In the genomic region with DNA sequence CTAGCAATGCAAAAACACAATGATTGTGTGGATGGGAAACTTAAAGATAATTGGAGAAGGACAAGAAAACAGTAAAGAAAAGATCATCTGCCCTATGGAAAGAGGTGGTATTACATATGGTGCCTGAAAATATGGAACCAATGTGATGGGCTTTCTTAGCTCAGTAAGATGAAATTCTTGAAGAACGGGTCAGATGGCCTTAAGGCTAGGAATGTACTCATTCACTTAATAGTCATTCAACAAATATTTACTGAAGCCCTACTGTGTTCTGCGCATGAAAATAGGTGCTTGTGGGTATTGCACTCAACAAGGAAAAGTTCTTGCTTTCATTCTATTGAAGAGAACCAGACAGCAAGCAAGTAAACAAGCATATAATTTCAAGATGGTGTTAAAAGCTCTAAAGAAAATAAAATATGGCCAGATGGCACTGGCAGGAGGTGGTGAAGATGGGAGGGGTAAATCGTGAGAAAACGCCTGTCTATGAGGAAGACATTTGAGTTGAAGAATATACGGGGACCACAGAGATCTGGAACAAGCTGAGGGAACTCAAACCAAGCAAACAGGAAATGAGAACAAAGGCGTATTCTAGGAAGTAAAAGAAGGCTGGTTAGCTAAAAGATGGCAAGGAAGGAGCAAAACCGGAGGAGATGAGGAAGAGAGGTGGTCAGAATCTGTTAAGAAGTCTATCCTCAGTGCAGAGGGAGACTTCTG, we compare ENCODE assay signal across 10 cellular contexts.
DNase-seq lines count a peak whose midpoint lies in the region; ATAC-seq and TF ChIP-seq lines count a peak whose summit lies in the region.
"Had no signal": no experiment of that assay in that cellular context is flagged by ENCODE, and none has a peak within 500 bp of the region (broad histone marks: within the 10 kb centered on the region; RNA-seq: fewer than 3 reads in every experiment).

No MANE protein-coding gene starts in this region.

- H3K27me3 Mint-ChIP-seq in activated CD4-positive, alpha-beta T cell treated with anti-CD3 and anti-CD28 coated beads for 36 hours, result no peaks in the 10 kb centered on the region
- H3K27me3 Mint-ChIP-seq in progenitor cell of endocrine pancreas, result no peaks in the 10 kb centered on the region

- no peak overlapping the region for H3K4me3 Mint-ChIP-seq in activated CD4-positive, alpha-beta T cell treated with anti-CD3 and anti-CD28 coated beads for 36 hours
- no peak overlapping the region for H3K4me3 Mint-ChIP-seq in progenitor cell of endocrine pancreas (ENCODE audit: low read depth)

- no peak for DNase-seq in activated CD4-positive, alpha-beta T cell treated with anti-CD3 and anti-CD28 coated beads for 36 hours
- DNase-seq in activated CD4-positive, alpha-beta T cell treated with anti-CD3 and anti-CD28 coated beads for 48 hours, result no peak
- DNase-seq in NCI-H2171 treated with DMSO at 0.1 percent for 48 hours (lab: John Stamatoyannopoulos, UW) (peak; percentile 64), cerebellar cortex (ENCODE audit: low spot score) (peak; percentile 56), progenitor cell of endocrine pancreas (ENCODE audit: low spot score, unreplicated experiment) (no peak), NCI-H146 treated with DMSO at 0.1 percent for 48 hours (lab: John Stamatoyannopoulos, UW; ENCODE audit: unreplicated experiment) (no peak), NCI-H187 treated with DMSO at 0.1 percent for 48 hours (lab: John Stamatoyannopoulos, UW) (no peak)
- DNase-seq: MG63, NCI-H226 had no signal

- H3K4me1 Mint-ChIP-seq in activated CD4-positive, alpha-beta T cell treated with anti-CD3 and anti-CD28 coated beads for 36 hours, result peaks cover 17% of the 10 kb centered on the region
- H3K4me1 Mint-ChIP-seq in progenitor cell of endocrine pancreas (ENCODE audit: low read depth), result peaks cover 2% of the 10 kb centered on the region

- POLR2A ChIA-PET in activated CD4-positive, alpha-beta T cell treated with anti-CD3 and anti-CD28 coated beads for 36 hours (lab: Charles Lee), result no interaction called here

- H3K36me3 Mint-ChIP-seq in activated CD4-positive, alpha-beta T cell treated with anti-CD3 and anti-CD28 coated beads for 36 hours (ENCODE audit: low read depth), result peaks cover 45% of the 10 kb centered on the region
- H3K36me3 Mint-ChIP-seq in progenitor cell of endocrine pancreas (ENCODE audit: insufficient read depth), result peaks cover 8% of the 10 kb centered on the region

- H3K27ac Mint-ChIP-seq in activated CD4-positive, alpha-beta T cell treated with anti-CD3 and anti-CD28 coated beads for 36 hours, result peak overlapping the region; percentile 83
- H3K27ac Mint-ChIP-seq in progenitor cell of endocrine pancreas, result peak overlapping the region; percentile 33

- CTCF ChIA-PET in activated CD4-positive, alpha-beta T cell treated with anti-CD3 and anti-CD28 coated beads for 36 hours (lab: Charles Lee), result interaction anchor here (0.6 to 2.1 kb wide), 9 partner anchors 9 to 441 kb away, joined by 3 to 6 read pairs (median 3); no protein-coding TSS in a partner anchor

- peaks cover 13% of the 10 kb centered on the region for H3K9me3 Mint-ChIP-seq in activated CD4-positive, alpha-beta T cell treated with anti-CD3 and anti-CD28 coated beads for 36 hours (ENCODE audit: low read depth)
- peaks cover 7% of the 10 kb centered on the region for H3K9me3 Mint-ChIP-seq in progenitor cell of endocrine pancreas (ENCODE audit: low read depth)

- no peak for TF ChIP-seq CTCF in progenitor cell of endocrine pancreas (IDR thresholded peaks at IDR 0.05; ENCODE audit: unreplicated experiment)

- ATAC-seq in activated CD4-positive, alpha-beta T cell treated with anti-CD3 and anti-CD28 coated beads for 36 hours, result no peak
- no peak for ATAC-seq in HG02571 (IDR thresholded peaks at IDR 0.05; ENCODE audit: unreplicated experiment)

- intact Hi-C loops in activated CD4-positive, alpha-beta T cell treated with anti-CD3 and anti-CD28 coated beads for 36 hours (cut with DNase I, micrococcal nuclease), result loop anchor here (2.0 to 5.0 kb wide), 4 partner anchors 95 to 583 kb away; no protein-coding TSS in a partner anchor

Comparison
In these comparisons a context has a peak if more than half of its experiments do, and no peak if none do; other contexts are left out.
1. DNase-seq: peak in NCI-H2171 treated with DMSO at 0.1 percent for 48 hours (single experiment) and cerebellar cortex (single experiment); none in activated CD4-positive, alpha-beta T cell treated with anti-CD3 and anti-CD28 coated beads for 36 hours (single experiment), activated CD4-positive, alpha-beta T cell treated with anti-CD3 and anti-CD28 coated beads for 48 hours (single experiment), progenitor cell of endocrine pancreas (single experiment), NCI-H146 treated with DMSO at 0.1 percent for 48 hours (single experiment) and NCI-H187 treated with DMSO at 0.1 percent for 48 hours (single experiment).